ENCODE assay signal across 11 cellular contexts in the genomic region with DNA sequence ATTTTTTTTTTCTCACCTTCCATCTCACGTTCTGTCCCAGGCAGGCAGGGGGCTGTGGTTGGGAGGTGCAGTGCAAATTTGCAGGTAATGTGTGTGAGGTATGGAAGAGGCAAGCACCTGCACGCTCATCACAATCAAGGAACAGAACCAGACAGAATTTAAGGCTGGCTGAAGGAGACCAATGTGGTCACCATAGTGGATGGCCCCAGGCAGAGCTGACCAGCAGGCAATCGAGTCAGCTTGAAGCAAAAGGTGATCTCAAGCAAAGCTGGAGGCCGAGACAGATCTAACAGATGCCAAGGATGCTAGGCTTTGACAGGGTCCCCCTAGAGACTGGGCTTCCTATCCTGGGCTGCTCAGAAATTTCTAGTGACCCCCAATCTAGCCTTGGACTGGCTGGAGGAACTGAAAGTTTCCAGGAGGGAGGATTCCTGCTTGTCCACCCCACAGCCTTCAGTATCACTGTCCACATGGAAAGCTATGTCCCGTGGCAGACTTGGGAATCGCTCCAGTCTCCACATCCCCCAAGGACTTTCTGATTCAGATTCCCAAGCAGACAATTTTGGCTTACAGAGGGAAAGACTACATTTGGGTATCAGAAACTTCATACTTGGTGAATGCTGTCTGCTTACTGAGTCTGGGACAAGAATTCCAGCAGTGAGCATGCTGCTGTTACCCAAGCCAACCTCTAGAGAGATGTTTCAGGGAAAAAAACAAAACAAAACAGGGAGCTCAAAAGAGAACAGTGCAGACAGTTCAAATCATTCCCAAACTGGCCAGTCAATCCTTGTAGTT. TPM values are rescaled to one million over a fixed set of nuclear protein-coding genes. Genes with fewer than 3 reads are reported as not detected.
A peak's percentile ranks its signal among the peaks of the same experiment; 100 is the strongest.
DNase-seq lines count a peak whose midpoint lies in the region; ATAC-seq and TF ChIP-seq lines count a peak whose summit lies in the region.
"Had no signal": no experiment of that assay in that cellular context is flagged by ENCODE, and none has a peak within 500 bp of the region (broad histone marks: within the 10 kb centered on the region; RNA-seq: fewer than 3 reads in every experiment).

No MANE protein-coding gene starts in this region.

- H3K27me3 ChIP-seq in rectal smooth muscle tissue (ENCODE audit: control insufficient read depth, insufficient read depth, low read length), result no peaks in the 10 kb centered on the region

- H3K4me3 ChIP-seq in AG09309 (ENCODE audit: control insufficient read depth, low read depth, low read length) (no peak overlapping the region), fibroblast of the aortic adventitia (ENCODE audit: low read depth, low read length) (no peak overlapping the region), rectal smooth muscle tissue (ENCODE audit: low read length) (no peak overlapping the region)

- peaks cover 17% of the 10 kb centered on the region for H3K4me1 ChIP-seq in rectal smooth muscle tissue (ENCODE audit: control insufficient read depth, insufficient read depth, low read length)

- TF ChIP-seq CTCF in AG09309 (IDR thresholded peaks at IDR 0.05; ENCODE audit: control insufficient read depth, insufficient read depth, low read depth, low read length, missing control alignments) (peak; percentile 21), fibroblast of the aortic adventitia (IDR thresholded peaks at IDR 0.05; ENCODE audit: insufficient read depth, low read length) (peak; percentile 57), GM20000 (IDR thresholded peaks at IDR 0.05; ENCODE audit: extremely low read depth, missing control alignments) (no peak)

- ATAC-seq in SK-N-SH treated with all-trans-retinoic acid at 6 μM for 48 hours (peak; percentile 27), GM21619 (IDR thresholded peaks at IDR 0.05; ENCODE audit: unreplicated experiment) (no peak)

- no peak overlapping the region for H3K9ac ChIP-seq in rectal smooth muscle tissue (ENCODE audit: low read length)

- peak overlapping the region; percentile 69 for H3K27ac ChIP-seq in rectal smooth muscle tissue (ENCODE audit: low read depth, low read length)
- H3K27ac ChIP-seq: WERI-Rb-1 had no signal

- in situ Hi-C loops in KBM-7 (cut with MboI; ENCODE audit: low pct_unique_long_range_greater_than_20kb, low sequenced_read_pairs), result no loop called here

- H3K36me3 ChIP-seq in rectal smooth muscle tissue (ENCODE audit: control insufficient read depth, insufficient read depth, low read length), result no peaks in the 10 kb centered on the region
- H3K36me3 ChIP-seq: WERI-Rb-1 had no signal

- no peak for DNase-seq in AG09309 (ENCODE audit: low read depth)
- DNase-seq in fibroblast of the aortic adventitia (ENCODE audit: low read depth), result peak; percentile 80
- DNase-seq in GM20000 (ENCODE audit: low spot score), result no peak
- DNase-seq in KBM-7, result no peak
- DNase-seq in middle frontal gyrus (ENCODE audit: extremely low spot score, low spot score), result no peak
- DNase-seq: activated T-cell treated with anti-CD3 and anti-CD28 coated beads, Interleukin-2, amount 50 U/mL, for 24 hours; RPMI8226 had no signal

TF ChIP-seq in SK-N-SH treated with all-trans-retinoic acid at 6 μM for 48 hours, 23 proteins besides CTCF, POLR2A, EP300 and RAD21:
- TF ChIP-seq ZNF8 (CRISPR knock-in tag; IDR thresholded peaks at IDR 0.05) (no peak), PPARA (CRISPR knock-in tag; IDR thresholded peaks at IDR 0.05; ENCODE audit: borderline replicate concordance) (no peak), ZFP30 (CRISPR knock-in tag; IDR thresholded peaks at IDR 0.05) (no peak), OSR1 (CRISPR knock-in tag; IDR thresholded peaks at IDR 0.05) (no peak), ZC3H10 (CRISPR knock-in tag; IDR thresholded peaks at IDR 0.05) (no peak), ZNF70 (CRISPR knock-in tag; IDR thresholded peaks at IDR 0.05) (no peak), ZNF565 (CRISPR knock-in tag; conservative IDR thresholded peaks at IDR 0.05; ENCODE audit: low read depth) (no peak), ZFP3 (CRISPR knock-in tag; IDR thresholded peaks at IDR 0.05) (no peak), BACH2 (CRISPR knock-in tag; IDR thresholded peaks at IDR 0.05; ENCODE audit: borderline replicate concordance) (no peak), ESRRG (CRISPR knock-in tag; IDR thresholded peaks at IDR 0.05) (no peak), RARB (CRISPR knock-in tag; IDR thresholded peaks at IDR 0.05) (no peak), GLIS3 (CRISPR knock-in tag; IDR thresholded peaks at IDR 0.05) (no peak), ARNTL (CRISPR knock-in tag; IDR thresholded peaks at IDR 0.05; ENCODE audit: borderline replicate concordance, low read depth) (no peak), SNAI2 (CRISPR knock-in tag; IDR thresholded peaks at IDR 0.05) (no peak), CSDC2 (CRISPR knock-in tag; IDR thresholded peaks at IDR 0.05) (no peak), TCF4 (CRISPR knock-in tag; IDR thresholded peaks at IDR 0.05; ENCODE audit: borderline replicate concordance) (no peak), TOX (CRISPR knock-in tag; IDR thresholded peaks at IDR 0.05; ENCODE audit: borderline replicate concordance) (no peak)
- TF ChIP-seq, protein P1, sequence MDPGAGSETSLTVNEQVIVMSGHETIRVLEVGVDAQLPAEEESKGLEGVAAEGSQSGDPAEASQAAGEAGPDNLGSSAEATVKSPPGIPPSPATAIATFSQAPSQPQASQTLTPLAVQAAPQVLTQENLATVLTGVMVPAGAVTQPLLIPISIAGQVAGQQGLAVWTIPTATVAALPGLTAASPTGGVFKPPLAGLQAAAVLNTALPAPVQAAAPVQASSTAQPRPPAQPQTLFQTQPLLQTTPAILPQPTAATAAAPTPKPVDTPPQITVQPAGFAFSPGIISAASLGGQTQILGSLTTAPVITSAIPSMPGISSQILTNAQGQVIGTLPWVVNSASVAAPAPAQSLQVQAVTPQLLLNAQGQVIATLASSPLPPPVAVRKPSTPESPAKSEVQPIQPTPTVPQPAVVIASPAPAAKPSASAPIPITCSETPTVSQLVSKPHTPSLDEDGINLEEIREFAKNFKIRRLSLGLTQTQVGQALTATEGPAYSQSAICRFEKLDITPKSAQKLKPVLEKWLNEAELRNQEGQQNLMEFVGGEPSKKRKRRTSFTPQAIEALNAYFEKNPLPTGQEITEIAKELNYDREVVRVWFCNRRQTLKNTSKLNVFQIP (CRISPR knock-in tag; IDR thresholded peaks at IDR 0.05; ENCODE audit: borderline replicate concordance, low read depth), result no peak
- TF ChIP-seq, protein P2, sequence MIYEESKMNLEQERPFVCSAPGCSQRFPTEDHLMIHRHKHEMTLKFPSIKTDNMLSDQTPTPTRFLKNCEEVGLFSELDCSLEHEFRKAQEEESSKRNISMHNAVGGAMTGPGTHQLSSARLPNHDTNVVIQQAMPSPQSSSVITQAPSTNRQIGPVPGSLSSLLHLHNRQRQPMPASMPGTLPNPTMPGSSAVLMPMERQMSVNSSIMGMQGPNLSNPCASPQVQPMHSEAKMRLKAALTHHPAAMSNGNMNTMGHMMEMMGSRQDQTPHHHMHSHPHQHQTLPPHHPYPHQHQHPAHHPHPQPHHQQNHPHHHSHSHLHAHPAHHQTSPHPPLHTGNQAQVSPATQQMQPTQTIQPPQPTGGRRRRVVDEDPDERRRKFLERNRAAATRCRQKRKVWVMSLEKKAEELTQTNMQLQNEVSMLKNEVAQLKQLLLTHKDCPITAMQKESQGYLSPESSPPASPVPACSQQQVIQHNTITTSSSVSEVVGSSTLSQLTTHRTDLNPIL (CRISPR knock-in tag; IDR thresholded peaks at IDR 0.05; ENCODE audit: low read depth), result no peak
- TF ChIP-seq, protein P3, sequence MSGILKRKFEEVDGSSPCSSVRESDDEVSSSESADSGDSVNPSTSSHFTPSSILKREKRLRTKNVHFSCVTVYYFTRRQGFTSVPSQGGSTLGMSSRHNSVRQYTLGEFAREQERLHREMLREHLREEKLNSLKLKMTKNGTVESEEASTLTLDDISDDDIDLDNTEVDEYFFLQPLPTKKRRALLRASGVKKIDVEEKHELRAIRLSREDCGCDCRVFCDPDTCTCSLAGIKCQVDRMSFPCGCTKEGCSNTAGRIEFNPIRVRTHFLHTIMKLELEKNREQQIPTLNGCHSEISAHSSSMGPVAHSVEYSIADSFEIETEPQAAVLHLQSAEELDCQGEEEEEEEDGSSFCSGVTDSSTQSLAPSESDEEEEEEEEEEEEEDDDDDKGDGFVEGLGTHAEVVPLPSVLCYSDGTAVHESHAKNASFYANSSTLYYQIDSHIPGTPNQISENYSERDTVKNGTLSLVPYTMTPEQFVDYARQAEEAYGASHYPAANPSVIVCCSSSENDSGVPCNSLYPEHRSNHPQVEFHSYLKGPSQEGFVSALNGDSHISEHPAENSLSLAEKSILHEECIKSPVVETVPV (CRISPR knock-in tag; IDR thresholded peaks at IDR 0.05), result no peak

RNA-seq across cellular contexts. Expression of a gene that starts 9.0 kb away (rescaled TPM):
- total RNA-seq in fibroblast of the aortic adventitia (ENCODE audit: low replicate concordance), result 18.8 and 20.5 TPM in 2 replicates

RNA-seq across cellular contexts. Expression of a gene that starts 44.4 kb away (rescaled TPM):
- total RNA-seq in fibroblast of the aortic adventitia (ENCODE audit: low replicate concordance), result 26.1 and 41.7 TPM in 2 replicates
